In the genomic region with DNA sequence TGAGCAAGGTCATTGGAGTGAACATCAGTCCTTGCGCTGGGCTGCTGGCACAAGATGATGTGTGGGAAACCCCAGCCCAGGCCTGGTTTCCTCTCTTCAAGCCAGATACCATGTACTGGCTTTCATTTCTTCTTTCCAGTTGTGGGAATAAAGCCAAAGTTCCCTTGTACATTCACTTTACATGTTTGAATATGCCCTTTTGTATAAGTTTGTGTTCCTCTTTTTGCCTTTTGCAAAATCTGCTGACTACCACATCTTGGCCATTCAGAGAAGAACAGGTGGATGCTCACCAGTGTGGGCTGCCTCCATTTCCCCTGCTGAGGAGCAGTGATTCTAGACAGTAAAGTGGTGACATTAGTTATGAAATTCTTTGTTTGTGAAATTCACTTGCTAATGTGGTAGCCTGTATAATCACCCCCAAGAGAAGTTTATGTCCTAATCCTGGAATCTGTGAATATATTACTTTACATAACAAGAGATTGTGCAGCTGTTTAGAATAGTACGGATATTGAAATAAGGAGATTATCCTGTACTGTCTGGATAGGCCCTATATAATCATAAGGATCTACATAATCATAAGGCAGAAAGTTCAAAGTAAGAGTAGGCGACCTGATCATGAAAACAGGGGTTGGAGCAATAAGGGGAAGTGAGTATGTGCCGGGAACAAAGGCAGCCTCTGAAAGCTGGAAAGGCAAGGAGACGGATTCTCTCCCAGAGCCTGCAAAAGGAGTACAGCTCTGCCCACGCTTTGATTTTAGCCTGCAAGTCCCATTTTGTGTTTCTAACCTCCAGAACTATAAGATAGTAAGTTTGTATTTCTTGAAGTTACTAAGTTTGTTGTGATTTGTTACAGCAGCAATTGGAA, we compare ENCODE assay signal across 12 cellular contexts. TPM values are rescaled to one million over a fixed set of nuclear protein-coding genes. Genes with fewer than 3 reads are reported as not detected.
DNase-seq lines count a peak whose midpoint lies in the region; ATAC-seq and TF ChIP-seq lines count a peak whose summit lies in the region.
"Had no signal": no experiment of that assay in that cellular context is flagged by ENCODE, and none has a peak within 500 bp of the region (broad histone marks: within the 10 kb centered on the region; RNA-seq: fewer than 3 reads in every experiment).

No MANE protein-coding gene starts in this region.

- 86% methylated on average over 6 of the region's 6 CpGs for WGBS in liver

- no peak overlapping the region for H3K27ac ChIP-seq in liver (ENCODE audit: low read depth in 1 of 2, low read length in 2 of 2)
- H3K27ac ChIP-seq: thyroid gland had no signal

- H3K4me3 Mint-ChIP-seq in activated CD8-positive, alpha-beta memory T cell treated with anti-CD3 and anti-CD28 coated beads, Interleukin-2, amount 10 ng/mL, durations not matched to agents 7 days and 5 days = no peak overlapping the region
- H3K4me3 Mint-ChIP-seq: CD4-positive, alpha-beta T cell had no signal

- H3K27me3 ChIP-seq in liver (ENCODE audit: control insufficient read depth in 4 of 4, insufficient read depth in 4 of 4, low read length in 3 of 4) = no peaks in the 10 kb centered on the region
- H3K27me3 ChIP-seq: thyroid gland had no signal

- H3K9me3 ChIP-seq in liver (ENCODE audit: control insufficient read depth in 4 of 4, low read length in 3 of 4) = no peaks in the 10 kb centered on the region
- H3K9me3 ChIP-seq: thyroid gland had no signal

- H3K9me3 Mint-ChIP-seq in activated CD8-positive, alpha-beta memory T cell treated with anti-CD3 and anti-CD28 coated beads, Interleukin-2, amount 10 ng/mL, durations not matched to agents 7 days and 5 days (ENCODE audit: low read depth) = peaks cover 3% of the 10 kb centered on the region
- H3K9me3 Mint-ChIP-seq: CD4-positive, alpha-beta T cell had no signal

- peaks cover 25% of the 10 kb centered on the region for H3K4me1 Mint-ChIP-seq in activated CD8-positive, alpha-beta memory T cell treated with anti-CD3 and anti-CD28 coated beads, Interleukin-2, amount 10 ng/mL, durations not matched to agents 7 days and 5 days

- no peaks in the 10 kb centered on the region for H3K27me3 Mint-ChIP-seq in activated CD8-positive, alpha-beta memory T cell treated with anti-CD3 and anti-CD28 coated beads, Interleukin-2, amount 10 ng/mL, durations not matched to agents 7 days and 5 days
- H3K27me3 Mint-ChIP-seq: CD4-positive, alpha-beta T cell had no signal

- peaks cover 15% of the 10 kb centered on the region for H3K36me3 Mint-ChIP-seq in activated CD8-positive, alpha-beta memory T cell treated with anti-CD3 and anti-CD28 coated beads, Interleukin-2, amount 10 ng/mL, durations not matched to agents 7 days and 5 days

- TF ChIP-seq CTCF in liver (IDR thresholded peaks at IDR 0.05; ENCODE audit: low read depth, low read length, missing input control) = no peak

- no peak overlapping the region for H3K4me3 ChIP-seq in liver (ENCODE audit: low read depth in 1 of 3, low read length in 3 of 3)
- H3K4me3 ChIP-seq: thyroid gland had no signal

- no peak overlapping the region for H3K27ac Mint-ChIP-seq in activated CD8-positive, alpha-beta memory T cell treated with anti-CD3 and anti-CD28 coated beads, Interleukin-2, amount 10 ng/mL, durations not matched to agents 7 days and 5 days
- H3K27ac Mint-ChIP-seq: CD4-positive, alpha-beta T cell had no signal

- H3K36me3 ChIP-seq in liver (ENCODE audit: control insufficient read depth in 4 of 4, insufficient read depth in 3 of 4, low read depth in 1 of 4, low read length in 3 of 4) = no peaks in the 10 kb centered on the region
- H3K36me3 ChIP-seq: thyroid gland had no signal

- CTCF ChIA-PET in activated CD8-positive, alpha-beta memory T cell treated with anti-CD3 and anti-CD28 coated beads, Interleukin-2, amount 10 ng/mL, durations not matched to agents 7 days and 5 days (lab: Charles Lee) = interaction anchor here (1.2 kb wide), 1 partner anchor 12 kb away, joined by 3 read pairs; no protein-coding TSS in a partner anchor

- peak; percentile 98 for DNase-seq in MV-4-11 (lab: John Stamatoyannopoulos, UW)
- no peak for DNase-seq in NCI-H1694 treated with DMSO at 0.1 percent for 48 hours (lab: John Stamatoyannopoulos, UW)
- DNase-seq in NCI-H2196 (lab: John Stamatoyannopoulos, UW; ENCODE audit: unreplicated experiment) = no peak
- no peak for DNase-seq in activated CD8-positive, alpha-beta memory T cell treated with anti-CD3 and anti-CD28 coated beads, Interleukin-2, amount 10 ng/mL, durations not matched to agents 7 days and 5 days
- DNase-seq: activated CD4-positive, alpha-beta T cell treated with anti-CD3 and anti-CD28 coated beads for 48 hours; CD4-positive, alpha-beta T cell; stimulated activated CD4-positive, alpha-beta T cell treated with anti-CD3 and anti-CD28 coated beads, Interleukin-4, amount 100 ng/mL, for 4 hours had no signal

- H3K4me1 ChIP-seq in liver (ENCODE audit: control insufficient read depth in 4 of 4, insufficient read depth in 4 of 4, low read length in 3 of 4) = peaks cover 11 to 22% (median 18%) of the 10 kb centered on the region in 4 donors
- H3K4me1 ChIP-seq: thyroid gland had no signal

- TF ChIP-seq RAD21 in liver (IDR thresholded peaks at IDR 0.05) = no peak

- ATAC-seq in GM18498 (IDR thresholded peaks at IDR 0.05; ENCODE audit: unreplicated experiment) (peak; percentile 55), GM21786 (IDR thresholded peaks at IDR 0.05; ENCODE audit: unreplicated experiment) (peak; percentile 74), GM19324 (IDR thresholded peaks at IDR 0.05; ENCODE audit: low FRiP score, unreplicated experiment) (no peak)
- ATAC-seq in activated CD8-positive, alpha-beta memory T cell treated with anti-CD3 and anti-CD28 coated beads, Interleukin-2, amount 10 ng/mL, durations not matched to agents 7 days and 5 days = no peak

- H3K9ac ChIP-seq in liver (ENCODE audit: low read depth in 1 of 2, low read length in 2 of 2) = no peak overlapping the region

TF ChIP-seq in liver, 16 proteins besides CTCF, POLR2A, EP300 and RAD21:
- peak; percentile 12 for TF ChIP-seq YY1 (IDR thresholded peaks at IDR 0.05)
- no peak for TF ChIP-seq NR2F2 (IDR thresholded peaks at IDR 0.05)
- TF ChIP-seq, protein P1, sequence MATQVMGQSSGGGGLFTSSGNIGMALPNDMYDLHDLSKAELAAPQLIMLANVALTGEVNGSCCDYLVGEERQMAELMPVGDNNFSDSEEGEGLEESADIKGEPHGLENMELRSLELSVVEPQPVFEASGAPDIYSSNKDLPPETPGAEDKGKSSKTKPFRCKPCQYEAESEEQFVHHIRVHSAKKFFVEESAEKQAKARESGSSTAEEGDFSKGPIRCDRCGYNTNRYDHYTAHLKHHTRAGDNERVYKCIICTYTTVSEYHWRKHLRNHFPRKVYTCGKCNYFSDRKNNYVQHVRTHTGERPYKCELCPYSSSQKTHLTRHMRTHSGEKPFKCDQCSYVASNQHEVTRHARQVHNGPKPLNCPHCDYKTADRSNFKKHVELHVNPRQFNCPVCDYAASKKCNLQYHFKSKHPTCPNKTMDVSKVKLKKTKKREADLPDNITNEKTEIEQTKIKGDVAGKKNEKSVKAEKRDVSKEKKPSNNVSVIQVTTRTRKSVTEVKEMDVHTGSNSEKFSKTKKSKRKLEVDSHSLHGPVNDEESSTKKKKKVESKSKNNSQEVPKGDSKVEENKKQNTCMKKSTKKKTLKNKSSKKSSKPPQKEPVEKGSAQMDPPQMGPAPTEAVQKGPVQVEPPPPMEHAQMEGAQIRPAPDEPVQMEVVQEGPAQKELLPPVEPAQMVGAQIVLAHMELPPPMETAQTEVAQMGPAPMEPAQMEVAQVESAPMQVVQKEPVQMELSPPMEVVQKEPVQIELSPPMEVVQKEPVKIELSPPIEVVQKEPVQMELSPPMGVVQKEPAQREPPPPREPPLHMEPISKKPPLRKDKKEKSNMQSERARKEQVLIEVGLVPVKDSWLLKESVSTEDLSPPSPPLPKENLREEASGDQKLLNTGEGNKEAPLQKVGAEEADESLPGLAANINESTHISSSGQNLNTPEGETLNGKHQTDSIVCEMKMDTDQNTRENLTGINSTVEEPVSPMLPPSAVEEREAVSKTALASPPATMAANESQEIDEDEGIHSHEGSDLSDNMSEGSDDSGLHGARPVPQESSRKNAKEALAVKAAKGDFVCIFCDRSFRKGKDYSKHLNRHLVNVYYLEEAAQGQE (IDR thresholded peaks at IDR 0.05) = no peak
TF ChIP-seq in liver: peak in this region for 1.

RNA-seq across cellular contexts. Expression of gene AOAH, which starts 18.8 kb away (rescaled TPM):
- total RNA-seq in liver = 10 to 100 TPM in 1 of 2 donors, 1 to 10 TPM in 1; 7.2 to 26.7 TPM
- 1 to 10 TPM; 2.4 to 4.4 TPM for polyA plus RNA-seq in liver
- 10 to 100 TPM; 44.5 to 48.8 TPM for total RNA-seq in activated CD8-positive, alpha-beta memory T cell treated with anti-CD3 and anti-CD28 coated beads, Interleukin-2, amount 10 ng/mL, durations not matched to agents 7 days and 5 days

Comparison
In these comparisons a context has a peak if more than half of its experiments do, and no peak if none do; other contexts are left out.
1. ATAC-seq: peak in GM18498 (single experiment) and GM21786 (single experiment); none in GM19324 (single experiment) and activated CD8-positive, alpha-beta memory T cell treated with anti-CD3 and anti-CD28 coated beads, Interleukin-2, amount 10 ng/mL, durations not matched to agents 7 days and 5 days (single experiment).